ENCODE assay signal across 27 cellular contexts in genomic region chr1:234914606-234915290, GRCh38.
A peak's percentile ranks its signal among the peaks of the same experiment; 100 is the strongest.
DNase-seq lines count a peak whose midpoint lies in the region; ATAC-seq and TF ChIP-seq lines count a peak whose summit lies in the region.
"Had no signal": no experiment of that assay in that cellular context is flagged by ENCODE, and none has a peak within 500 bp of the region (broad histone marks: within the 10 kb centered on the region; RNA-seq: fewer than 3 reads in every experiment).

No MANE protein-coding gene starts in this region.

- H3K4me1 ChIP-seq in IMR-90 (ENCODE audit: control insufficient read depth, insufficient read depth, low read length) (peaks cover 12% of the 10 kb centered on the region), gastroesophageal sphincter (peaks cover 4 to 79% (median 40%) of the 10 kb centered on the region in 3 donors), gastrocnemius medialis (peaks cover 66 to 70% of the 10 kb centered on the region in 2 donors), A673 (ENCODE audit: insufficient read depth, low read length, poor library complexity, severe bottlenecking) (peaks cover 10% of the 10 kb centered on the region)

- peaks cover 25% of the 10 kb centered on the region for H3K4me1 Mint-ChIP-seq in activated T-cell treated with anti-CD3 and anti-CD28 coated beads, Interleukin-2, amount 50 U/mL, for 24 hours (ENCODE audit: low read depth)

- in situ Hi-C loops in IMR-90 (cut with MboI; ENCODE audit: low sequenced_read_pairs) (no loop called here), gastrocnemius medialis (cut with MboI; ENCODE audit: low sequenced_read_pairs in 4 of 4) (no loop called here)

- H3K36me3 ChIP-seq in IMR-90 (ENCODE audit: control insufficient read depth, insufficient read depth, low read length) (no peaks in the 10 kb centered on the region), gastroesophageal sphincter (no peaks in the 10 kb centered on the region), gastrocnemius medialis (no peaks in the 10 kb centered on the region), A673 (ENCODE audit: insufficient read depth, low read length, poor library complexity, severe bottlenecking) (no peaks in the 10 kb centered on the region)
- H3K36me3 ChIP-seq: adrenal gland, SJSA1, suprapubic skin had no signal

- H3K14ac ChIP-seq in IMR-90 (replicated peaks; ENCODE audit: low read depth, low read length), result no peak overlapping the region

- no peak overlapping the region for H3K4me2 ChIP-seq in IMR-90 (ENCODE audit: low read depth, low read length)

- DNase-seq in activated T-cell treated with anti-CD3 and anti-CD28 coated beads, Interleukin-2, amount 50 U/mL, for 24 hours, result peak; percentile 25
- DNase-seq in activated T-cell treated with anti-CD3 and anti-CD28 coated beads, Interleukin-2, amount 50 U/mL, for 48 hours, result no peak
- no peak for DNase-seq in IMR-90
- DNase-seq in gastrocnemius medialis, result no peak
- no peak for DNase-seq in NCI-H1048 (lab: John Stamatoyannopoulos, UW)
- no peak for DNase-seq in 8988T
- DNase-seq in A673 (ENCODE audit: low spot score), result no peak
- DNase-seq: activated CD4-positive, alpha-beta T cell treated with anti-CD3 and anti-CD28 coated beads, Interleukin-2, amount 50 U/mL, for 1 hour; activated naive CD4-positive, alpha-beta T cell treated with anti-CD3 and anti-CD28 coated beads for 36 hours; AML-193; islet precursor cell; NCI-H1105; NCI-H187; NCI-H2171; NCI-H510A; stimulated activated naive CD4-positive, alpha-beta T cell; T-helper 9 cell had no signal

- 90% methylated on average over 2 of the region's 12 CpGs; no CpG with 5 or more reads in 1 of the 2 experiments for WGBS in IMR-90 (ENCODE audit: extremely low coverage in 2 of 2, insufficient read length in 1 of 2), 2 experiments
- WGBS in gastroesophageal sphincter (ENCODE audit: low coverage in 1 of 2), 2 donors, result 60 to 100% methylated on average over 2 to 9 of the region's 12 CpGs

- POLR2A ChIA-PET in IMR-90 (lab: Charles Lee; ENCODE audit: unreplicated experiment) (no interaction called here), A673 (lab: Charles Lee; ENCODE audit: low non-redundant PET) (no interaction called here)

- H3K4me3 Mint-ChIP-seq in activated T-cell treated with anti-CD3 and anti-CD28 coated beads, Interleukin-2, amount 50 U/mL, for 24 hours, result no peak overlapping the region
- H3K4me3 Mint-ChIP-seq: activated naive CD4-positive, alpha-beta T cell treated with anti-CD3 and anti-CD28 coated beads for 36 hours; mesothelial cell of epicardium had no signal

- H2BK15ac ChIP-seq in IMR-90 (ENCODE audit: low read depth, low read length), result no peak overlapping the region

- H4K20me1 ChIP-seq in IMR-90 (ENCODE audit: insufficient read depth, low read length), result no peaks in the 10 kb centered on the region

- no peak overlapping the region for H4K5ac ChIP-seq in IMR-90 (ENCODE audit: low read depth, low read length)

- TF ChIP-seq POLR2A in IMR-90 (IDR thresholded peaks at IDR 0.05; ENCODE audit: low read depth, low read length) (no peak), gastroesophageal sphincter (IDR thresholded peaks at IDR 0.05) (no peak), gastrocnemius medialis (IDR thresholded peaks at IDR 0.05) (no peak)

- no peaks in the 10 kb centered on the region for H3K9me3 ChIP-seq in IMR-90 (ENCODE audit: control insufficient read depth, insufficient read depth, low read length)
- no peaks in the 10 kb centered on the region for H3K9me3 ChIP-seq in gastroesophageal sphincter
- H3K9me3 ChIP-seq in gastrocnemius medialis, result no peaks in the 10 kb centered on the region
- H3K9me3 ChIP-seq in A673 (ENCODE audit: low read depth, low read length, poor library complexity, severe bottlenecking), result no peaks in the 10 kb centered on the region
- H3K9me3 ChIP-seq: adrenal gland, body of pancreas, SJSA1, suprapubic skin had no signal

- H3K56ac ChIP-seq in IMR-90 (ENCODE audit: extremely low read depth, insufficient read depth, low read length), result no peak overlapping the region

- H3K27ac Mint-ChIP-seq in activated T-cell treated with anti-CD3 and anti-CD28 coated beads, Interleukin-2, amount 50 U/mL, for 24 hours, result no peak overlapping the region
- H3K27ac Mint-ChIP-seq: activated naive CD4-positive, alpha-beta T cell treated with anti-CD3 and anti-CD28 coated beads for 36 hours; mesothelial cell of epicardium had no signal

- TF ChIP-seq CTCF in IMR-90 (conservative IDR thresholded peaks at IDR 0.05; ENCODE audit: low read depth, low read length), result no peak
- TF ChIP-seq CTCF in gastroesophageal sphincter (IDR thresholded peaks at IDR 0.05), result no peak
- TF ChIP-seq CTCF in gastrocnemius medialis (IDR thresholded peaks at IDR 0.05 in 4 of 5, conservative IDR thresholded peaks at IDR 0.05 in 1 of 5), result no peak
- no peak for TF ChIP-seq CTCF in A673 (conservative IDR thresholded peaks at IDR 0.05; ENCODE audit: low read depth, low read length)

- H2AK5ac ChIP-seq in IMR-90 (ENCODE audit: low read depth, low read length), result no peak overlapping the region

- H3K36me3 Mint-ChIP-seq in activated T-cell treated with anti-CD3 and anti-CD28 coated beads, Interleukin-2, amount 50 U/mL, for 24 hours (ENCODE audit: low read depth), result no peaks in the 10 kb centered on the region
- H3K36me3 Mint-ChIP-seq: mesothelial cell of epicardium had no signal

- H4K8ac ChIP-seq in IMR-90 (ENCODE audit: low read depth in 2 of 2, low read length in 2 of 2), result no peak overlapping the region

- H3K23ac ChIP-seq in IMR-90 (ENCODE audit: low read depth, low read length), result no peak overlapping the region

- no peak overlapping the region for H2BK120ac ChIP-seq in IMR-90 (ENCODE audit: low read depth, low read length)

- no peak for TF ChIP-seq EP300 in gastroesophageal sphincter (IDR thresholded peaks at IDR 0.05)

- H3K27me3 Mint-ChIP-seq in activated T-cell treated with anti-CD3 and anti-CD28 coated beads, Interleukin-2, amount 50 U/mL, for 24 hours, result no peaks in the 10 kb centered on the region

- no peak overlapping the region for H2BK5ac ChIP-seq in IMR-90 (ENCODE audit: low read depth, low read length, poor library complexity, severe bottlenecking)

- H3K4ac ChIP-seq in IMR-90 (ENCODE audit: low read depth, low read length), result no peak overlapping the region

- ATAC-seq in IMR-90 (ENCODE audit: low read depth) (no peak), gastroesophageal sphincter (no peak), gastrocnemius medialis (no peak)
- ATAC-seq: body of pancreas, GM12878, K562 had no signal

- no peaks in the 10 kb centered on the region for H3K9me3 Mint-ChIP-seq in activated T-cell treated with anti-CD3 and anti-CD28 coated beads, Interleukin-2, amount 50 U/mL, for 24 hours
- H3K9me3 Mint-ChIP-seq: activated naive CD4-positive, alpha-beta T cell treated with anti-CD3 and anti-CD28 coated beads for 36 hours; mesothelial cell of epicardium had no signal

- H3K9ac ChIP-seq in IMR-90 (ENCODE audit: low read depth, low read length), result no peak overlapping the region

- H3K27me3 ChIP-seq in IMR-90 (ENCODE audit: control insufficient read depth, insufficient read depth, low read length) (no peaks in the 10 kb centered on the region), gastroesophageal sphincter (no peaks in the 10 kb centered on the region), gastrocnemius medialis (no peaks in the 10 kb centered on the region), A673 (replicated peaks; ENCODE audit: insufficient read depth, low read depth, low read length, poor library complexity) (no peaks in the 10 kb centered on the region)
- H3K27me3 ChIP-seq: adrenal gland, body of pancreas, SJSA1, suprapubic skin had no signal

- H4K91ac ChIP-seq in IMR-90 (ENCODE audit: insufficient read depth, low read depth, low read length), result no peak overlapping the region

- H3K4me3 ChIP-seq in IMR-90 (ENCODE audit: insufficient read depth, low read depth, low read length) (no peak overlapping the region), gastroesophageal sphincter (no peak overlapping the region), gastrocnemius medialis (no peak overlapping the region), A673 (ENCODE audit: low read depth, low read length, poor library complexity, severe bottlenecking) (no peak overlapping the region)
- H3K4me3 ChIP-seq: adrenal gland, body of pancreas, GM12878, K562, SJSA1, skin epidermis, suprapubic skin had no signal

- intact Hi-C loops in IMR-90 (cut with micrococcal nuclease), result no loop called here
- intact Hi-C loops in gastrocnemius medialis (cut with DNase I; ENCODE audit: low total_unique reads), result loop anchor here (1.0 to 10.0 kb wide), 3 partner anchors 27 to 160 kb away; no protein-coding TSS in a partner anchor
- intact Hi-C loops in A673 (cut with micrococcal nuclease; ENCODE audit: unreplicated experiment), result no loop called here

- CTCF ChIA-PET in IMR-90 (lab: Yijun Ruan, JAX) (no interaction called here), A673 (lab: Charles Lee) (no interaction called here)

- no peaks in the 10 kb centered on the region for H3K79me1 ChIP-seq in IMR-90 (ENCODE audit: low read depth in 1 of 2, low read length in 2 of 2)

- peaks cover 2% of the 10 kb centered on the region; the same call in 1 of the 2 replicates for H3K9me1 ChIP-seq in IMR-90 (ENCODE audit: insufficient read depth, low read length)

- H2AFZ ChIP-seq in IMR-90 (replicated peaks; ENCODE audit: low read length, poor library complexity), result peak overlapping the region; percentile 37

- no TSS peak for BruUV-seq in IMR-90 (replicated peaks; lab: Mats Ljungman, UMichigan)
- BruUV-seq in A673 (replicated peaks; lab: Mats Ljungman, UMichigan), result no TSS peak

- dilution Hi-C loops in IMR-90 (cut with HindIII; ENCODE audit: low sequenced_read_pairs, unreplicated experiment), result no loop called here

- H3K18ac ChIP-seq in IMR-90 (ENCODE audit: low read depth, low read length), result no peak overlapping the region

- TF ChIP-seq RAD21 in IMR-90 (IDR thresholded peaks at IDR 0.05; ENCODE audit: low read length), result no peak

- H2BK20ac ChIP-seq in IMR-90 (ENCODE audit: low read depth, low read length), result no peak overlapping the region; the same call in 1 of the 2 replicates

- H3K27ac ChIP-seq in IMR-90 (ENCODE audit: insufficient read depth, low read length) (no peak overlapping the region), gastroesophageal sphincter (peak overlapping the region in 3 of 4 donors; percentile 80 to 85 (median 84)), gastrocnemius medialis (peak overlapping the region; percentile 85 to 94 (median 91)), A673 (ENCODE audit: low read depth, low read length, poor library complexity, severe bottlenecking) (no peak overlapping the region)
- H3K27ac ChIP-seq: SJSA1, skin epidermis, suprapubic skin, VCaP had no signal

- H2AK9ac ChIP-seq in IMR-90 (replicated peaks; ENCODE audit: low read depth, low read length, poor library complexity), result no peak overlapping the region

TF ChIP-seq in IMR-90, 13 proteins besides CTCF, POLR2A, EP300 and RAD21 (continues in another document):
- TF ChIP-seq BHLHE40 (IDR thresholded peaks at IDR 0.05; ENCODE audit: low read depth, low read length), result no peak
- no peak for TF ChIP-seq CEBPB (IDR thresholded peaks at IDR 0.05; ENCODE audit: low read depth, low read length)
- no peak for TF ChIP-seq RCOR1 (IDR thresholded peaks at IDR 0.05; ENCODE audit: insufficient replicate concordance, low read length)

Comparison
In these comparisons a context has a peak if more than half of its experiments do, and no peak if none do; other contexts are left out.
1. H3K27ac ChIP-seq: peak in gastroesophageal sphincter (3 of 4) and gastrocnemius medialis (4 of 4); none in IMR-90 (single experiment) and A673 (single experiment).